ENCODE assay signal across 26 cellular contexts in the genomic region with DNA sequence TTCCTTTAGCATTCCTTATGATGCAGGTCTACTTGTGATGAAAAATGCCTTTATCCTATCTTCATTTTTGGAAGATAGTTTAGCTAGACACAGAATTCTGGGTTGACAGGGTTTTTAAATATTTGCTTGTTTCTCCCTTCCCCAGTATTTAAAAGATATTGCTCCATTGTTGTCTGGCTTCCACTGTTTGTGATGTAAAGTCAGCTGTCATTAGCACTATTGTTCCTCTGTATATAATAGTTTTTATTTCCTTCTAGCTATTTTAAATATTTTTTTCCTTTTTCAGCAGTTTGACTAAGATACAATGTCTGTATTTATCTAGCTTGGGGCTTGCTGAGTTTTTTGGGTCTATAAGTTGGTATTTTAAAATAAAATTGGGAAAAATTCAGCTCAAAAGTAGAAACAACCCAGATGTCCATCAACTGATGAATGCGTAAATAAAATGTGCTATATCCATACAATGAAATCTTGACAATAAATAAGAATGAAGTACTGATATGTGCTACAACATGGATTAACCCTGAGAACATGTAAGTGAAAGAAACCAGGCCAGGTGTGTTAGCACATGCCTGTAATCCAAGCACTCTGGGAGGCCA. TPM values are rescaled to one million over a fixed set of nuclear protein-coding genes. Genes with fewer than 3 reads are reported as not detected.
A peak's percentile ranks its signal among the peaks of the same experiment; 100 is the strongest.
DNase-seq lines count a peak whose midpoint lies in the region; ATAC-seq, FAIRE-seq and TF ChIP-seq lines count a peak whose summit lies in the region.
"Had no signal": no experiment of that assay in that cellular context is flagged by ENCODE, and none has a peak within 500 bp of the region (broad histone marks: within the 10 kb centered on the region; RNA-seq: fewer than 3 reads in every experiment).

No MANE protein-coding gene starts in this region.

- H3K36me3 ChIP-seq in KMS-11 (ENCODE audit: insufficient read depth) (no peaks in the 10 kb centered on the region), K562 (ENCODE audit: control insufficient read depth, insufficient read depth, low read length) (peaks cover 59% of the 10 kb centered on the region)
- H3K36me3 ChIP-seq: BE2C, HAP-1 had no signal

- in situ Hi-C loops in K562 (cut with MboI) = no loop called here

- ATAC-seq in K562 (no peak), left colon (no peak), GM21381 (IDR thresholded peaks at IDR 0.05; ENCODE audit: unreplicated experiment) (no peak)
- ATAC-seq: GM23338, T-cell had no signal

- H3K4me2 ChIP-seq in KMS-11 (no peak overlapping the region), K562 (ENCODE audit: insufficient read depth, low read length) (no peak overlapping the region)
- H3K4me2 ChIP-seq: GM23338 had no signal

- H3K9ac ChIP-seq in KMS-11 = no peak overlapping the region
- no peak overlapping the region for H3K9ac ChIP-seq in K562 (ENCODE audit: insufficient read depth in 1 of 2, low read depth in 2 of 2, low read length in 2 of 2)

- H3K4me3 ChIP-seq in KMS-11 (IDR thresholded peaks at IDR 0.05; ENCODE audit: insufficient read depth, low read depth, low read length) = peak overlapping the region; percentile 28
- no peak overlapping the region for H3K4me3 ChIP-seq in K562
- H3K4me3 ChIP-seq: GM23338, HAP-1, SJCRH30 had no signal

- H3K4me1 ChIP-seq in KMS-11 (ENCODE audit: low read depth, poor library complexity, severe bottlenecking) (no peaks in the 10 kb centered on the region), K562 (replicated peaks in 1 of 2; ENCODE audit: control insufficient read depth in 2 of 2, insufficient read depth in 2 of 2, low read length in 2 of 2) (no peaks in the 10 kb centered on the region; a peak in 1 of 5 replicates)
- H3K4me1 ChIP-seq: BE2C, HAP-1, SJCRH30 had no signal

- TF ChIP-seq CTCF in KMS-11 (conservative IDR thresholded peaks at IDR 0.05; ENCODE audit: low read depth, low read length) = no peak
- no peak for TF ChIP-seq CTCF in K562 (IDR thresholded peaks at IDR 0.05 in 2 of 3, conservative IDR thresholded peaks at IDR 0.05 in 1 of 3; ENCODE audit: insufficient read depth in 2 of 3, low read depth in 1 of 3, low read length in 3 of 3)

- intact Hi-C loops in K562 (cut with micrococcal nuclease) = no loop called here
- intact Hi-C loops in left colon (cut with DNase I, micrococcal nuclease) = no loop called here

- H3K79me2 ChIP-seq in KMS-11 (ENCODE audit: insufficient read depth, low read depth) = no peaks in the 10 kb centered on the region
- H3K79me2 ChIP-seq in K562 (ENCODE audit: control insufficient read depth, insufficient read depth, low read length) = peaks cover 7% of the 10 kb centered on the region; the same call in 1 of the 3 replicates

- no peak for TF ChIP-seq EP300 in K562 (IDR thresholded peaks at IDR 0.05; ENCODE audit: low read length)

- CTCF ChIA-PET in K562 (lab: Yijun Ruan, JAX; ENCODE audit: low intra/inter-chr PET ratio) = no interaction called here

- peaks cover 12% of the 10 kb centered on the region for H3K9me3 ChIP-seq in K562 (replicated peaks; ENCODE audit: control insufficient read depth, insufficient read depth, low read depth, low read length)
- H3K9me3 ChIP-seq: BE2C had no signal

- H3K9me1 ChIP-seq in K562 (ENCODE audit: control insufficient read depth, insufficient read depth, low read length) = no peaks in the 10 kb centered on the region

- BruUV-seq in K562 (replicated peaks; lab: Mats Ljungman, UMichigan) = no TSS peak

- 95% methylated on average over 1 of the region's 1 CpG for WGBS in K562 (ENCODE audit: insufficient coverage, low coverage, missing lambda C conversion rate)

- DNase-seq in NCI-H2171 treated with DMSO at 0.1 percent for 48 hours (lab: John Stamatoyannopoulos, UW) (peak; percentile 10), NCI-H2171 (lab: John Stamatoyannopoulos, UW) (no peak), GM12892 (ENCODE audit: insufficient read length) (no peak), K562 (ENCODE audit: extremely low read depth in 1 of 4, low spot score in 3 of 4) (no peak), left colon (no peak), anterior cingulate cortex (lab: John Stamatoyannopoulos, UW) (no peak)
- DNase-seq: BE2C; DMS79; Karpas-422; NCI-H1092; NCI-H1436 treated with DMSO at 0.1 percent for 48 hours; NCI-H1930; NCI-H69; NK-92 treated with Interleukin-12 subunit alpha and Interleukin-12 subunit beta, amount 100 ng/mL, for 24 hours; OCI-M1; SJCRH30; T-cell had no signal

- peak; percentile 14 for FAIRE-seq in GM12892 (lab: Jason Lieb, UNC)
- no peak for FAIRE-seq in K562 (lab: Jason Lieb, UNC)
- FAIRE-seq: D721Med had no signal

- H2AFZ ChIP-seq in KMS-11 (ENCODE audit: low read depth) = no peak overlapping the region
- no peak overlapping the region for H2AFZ ChIP-seq in K562 (ENCODE audit: low read depth, low read length)
- H2AFZ ChIP-seq: GM23338 had no signal

- H3K27ac ChIP-seq in KMS-11 (no peak overlapping the region), K562 (ENCODE audit: extremely low read depth, low read depth, low read length) (no peak overlapping the region)
- H3K27ac ChIP-seq: SJCRH30 had no signal

- no peaks in the 10 kb centered on the region for H3K27me3 ChIP-seq in KMS-11 (ENCODE audit: insufficient read depth, low read depth)
- no peaks in the 10 kb centered on the region for H3K27me3 ChIP-seq in K562 (ENCODE audit: control insufficient read depth in 2 of 2, insufficient read depth in 2 of 2, low read length in 2 of 2)
- H3K27me3 ChIP-seq: BE2C, SJCRH30 had no signal

- TF ChIP-seq POLR2A in GM12892 (IDR thresholded peaks at IDR 0.05; ENCODE audit: low read depth, low read length) (no peak), K562 (conservative IDR thresholded peaks at IDR 0.05) (no peak)

- POLR2A ChIA-PET in K562 (lab: Yijun Ruan, JAX) = interaction anchor here (0.9 to 2.1 kb wide), 3 partner anchors 8 to 11 kb away, joined by 3 to 7 read pairs (median 4); partner anchors contain the start of gene IFT25

- TF ChIP-seq RAD21 in K562 (CRISPR knock-in tag; conservative IDR thresholded peaks at IDR 0.05 in 1 of 2, IDR thresholded peaks at IDR 0.05 in 1 of 2) = no peak

- H4K20me1 ChIP-seq in KMS-11 (ENCODE audit: insufficient read depth) (no peaks in the 10 kb centered on the region), K562 (replicated peaks; ENCODE audit: control insufficient read depth, insufficient read depth, low read length) (no peaks in the 10 kb centered on the region)

RNA-seq across cellular contexts. Expression of gene IFT25, which starts 11.2 kb away (rescaled TPM):
- 92.9 TPM for polyA plus RNA-seq in GM12892 (2012; ENCODE audit: missing spikeins)
- total RNA-seq in K562 (2011; cell fraction: chromatin; rRNA removed; ENCODE audit: low replicate concordance) = 66.3 and 178 TPM in 2 replicates
- 42.0 and 52.9 TPM in 2 replicates for total RNA-seq in K562 (2011; cell fraction: nucleolus; rRNA removed)
- 98.8 and 143 TPM in 2 replicates for total RNA-seq in K562 (2011; cell fraction: nucleoplasm; rRNA removed)
- total RNA-seq in K562 (2014; rRNA removed) (167 and 181 TPM in 2 replicates), K562 (2014; rRNA removed; fragmentation: Illumina TruSeq; extraction: Trizol) (147 and 167 TPM in 2 replicates), K562 (2015; rRNA removed; fragmentation: Illumina TruSeq; extraction: Trizol) (189 and 209 TPM in 2 replicates), K562 (2021) (93.6 and 94.4 TPM in 2 replicates), left colon (10 to 100 TPM; 15.7 to 17.9 TPM)
- polyA plus RNA-seq in K562 (2011; rRNA removed) (110 and 150 TPM in 2 replicates), K562 (2014; fragmentation: Illumina TruSeq; extraction: Trizol) (153 and 157 TPM in 2 replicates), K562 (2014; fragmentation: Nextera tagmentation; extraction: Ambion mirVana) (100 to 1,000 TPM; 168 to 178 TPM), K562 (2014; rRNA removed) (202 and 206 TPM in 2 replicates)
- polyA plus RNA-seq in K562 (2011; cell fraction: cytosol; rRNA removed) = 16.5 and 38.3 TPM in 2 replicates
- polyA plus RNA-seq in K562 (2011; cell fraction: nucleus; rRNA removed) = 68.4 and 110 TPM in 2 replicates
- 81.2 and 153 TPM in 2 replicates for polyA plus RNA-seq in K562 (2012)
- 39.2 and 55.5 TPM in 2 replicates for polyA minus RNA-seq in K562 (2011; rRNA and poly(A)+ RNA removed)
- polyA minus RNA-seq in K562 (2011; cell fraction: cytosol; rRNA and poly(A)+ RNA removed) = 14.8 and 15.3 TPM in 2 replicates
- 39.7 and 75.0 TPM in 2 replicates for polyA minus RNA-seq in K562 (2011; cell fraction: nucleus; rRNA and poly(A)+ RNA removed)

RNA-seq across cellular contexts. Expression of gene LRRC42, which starts 11.9 kb away (rescaled TPM):
- polyA plus RNA-seq in GM12892 (2012; ENCODE audit: missing spikeins) = 26.8 TPM
- total RNA-seq in K562 (2011; cell fraction: chromatin; rRNA removed; ENCODE audit: low replicate concordance) = 17.8 and 28.0 TPM in 2 replicates
- total RNA-seq in K562 (2011; cell fraction: nucleolus; rRNA removed) = 12.8 and 13.8 TPM in 2 replicates
- 15.5 and 17.3 TPM in 2 replicates for total RNA-seq in K562 (2011; cell fraction: nucleoplasm; rRNA removed)
- total RNA-seq in K562 (2014; rRNA removed) (26.0 and 26.2 TPM in 2 replicates), K562 (2014; rRNA removed; fragmentation: Illumina TruSeq; extraction: Trizol) (39.0 and 45.4 TPM in 2 replicates), K562 (2015; rRNA removed; fragmentation: Illumina TruSeq; extraction: Trizol) (35.0 and 35.5 TPM in 2 replicates), K562 (2021) (40.1 and 42.7 TPM in 2 replicates), left colon (10 to 100 TPM; 19.7 to 24.0 TPM)
- polyA plus RNA-seq in K562 (2011; rRNA removed) (51.9 and 64.1 TPM in 2 replicates), K562 (2014; fragmentation: Illumina TruSeq; extraction: Trizol) (42.0 and 42.9 TPM in 2 replicates), K562 (2014; fragmentation: Nextera tagmentation; extraction: Ambion mirVana) (10 to 100 TPM; 17.3 to 19.1 TPM), K562 (2014; rRNA removed) (33.6 and 35.2 TPM in 2 replicates)
- polyA plus RNA-seq in K562 (2011; cell fraction: cytosol; rRNA removed) = 28.3 and 36.7 TPM in 2 replicates
- 17.0 and 23.4 TPM in 2 replicates for polyA plus RNA-seq in K562 (2011; cell fraction: nucleus; rRNA removed)
- 39.1 and 44.1 TPM in 2 replicates for polyA plus RNA-seq in K562 (2012)
- 39.8 and 45.6 TPM in 2 replicates for polyA minus RNA-seq in K562 (2011; rRNA and poly(A)+ RNA removed)
- polyA minus RNA-seq in K562 (2011; cell fraction: cytosol; rRNA and poly(A)+ RNA removed) = 24.0 and 25.1 TPM in 2 replicates
- polyA minus RNA-seq in K562 (2011; cell fraction: nucleus; rRNA and poly(A)+ RNA removed) = 5.8 and 14.1 TPM in 2 replicates

RNA-seq across cellular contexts. Expression of gene DIO1, which starts 40.3 kb away (rescaled TPM):
- 0.15 TPM for polyA plus RNA-seq in GM12892 (2012; ENCODE audit: missing spikeins)
- total RNA-seq in K562 (2011; cell fraction: chromatin; rRNA removed; ENCODE audit: low replicate concordance) = not detected in 2 replicates
- total RNA-seq in K562 (2011; cell fraction: nucleolus; rRNA removed) = not detected in 2 replicates
- not detected in 2 replicates for total RNA-seq in K562 (2011; cell fraction: nucleoplasm; rRNA removed)
- not detected in 2 replicates for total RNA-seq in K562 (2014; rRNA removed)
- not detected in 2 replicates for total RNA-seq in K562 (2014; rRNA removed; fragmentation: Illumina TruSeq; extraction: Trizol)
- total RNA-seq in K562 (2015; rRNA removed; fragmentation: Illumina TruSeq; extraction: Trizol) = not detected in 2 replicates
- not detected in 2 replicates for total RNA-seq in K562 (2021)
- polyA plus RNA-seq in K562 (2011; rRNA removed) = not detected in 2 replicates
- not detected in 2 replicates for polyA plus RNA-seq in K562 (2011; cell fraction: cytosol; rRNA removed)
- not detected in 2 replicates for polyA plus RNA-seq in K562 (2011; cell fraction: nucleus; rRNA removed)
- polyA plus RNA-seq in K562 (2012) = 0.07 TPM in 1 of 2 replicates, not detected in the other
- polyA plus RNA-seq in K562 (2014; fragmentation: Illumina TruSeq; extraction: Trizol) = not detected in 2 replicates
- polyA plus RNA-seq in K562 (2014; fragmentation: Nextera tagmentation; extraction: Ambion mirVana) = not detected
- not detected in 2 replicates for polyA plus RNA-seq in K562 (2014; rRNA removed)
- polyA minus RNA-seq in K562 (2011; rRNA and poly(A)+ RNA removed) = not detected in 2 replicates
- not detected in 2 replicates for polyA minus RNA-seq in K562 (2011; cell fraction: cytosol; rRNA and poly(A)+ RNA removed)
- polyA minus RNA-seq in K562 (2011; cell fraction: nucleus; rRNA and poly(A)+ RNA removed) = 0.78 TPM in 1 of 2 replicates, not detected in the other
- total RNA-seq in left colon = under 1 TPM in 1 of 2 donors, not detected in 1; 0.31 TPM
- total RNA-seq: A673, GM23338, HT1080, MCF 10A, NCI-H460, SJCRH30, T-cell had no signal

RNA-seq across cellular contexts. Expression of gene YIPF1, which starts 44.7 kb away (rescaled TPM):
- 12.6 TPM for polyA plus RNA-seq in GM12892 (2012; ENCODE audit: missing spikeins)
- 23.9 and 24.2 TPM in 2 replicates for total RNA-seq in K562 (2011; cell fraction: chromatin; rRNA removed; ENCODE audit: low replicate concordance)
- 24.2 and 25.8 TPM in 2 replicates for total RNA-seq in K562 (2011; cell fraction: nucleolus; rRNA removed)
- total RNA-seq in K562 (2011; cell fraction: nucleoplasm; rRNA removed) = 26.2 and 36.1 TPM in 2 replicates
- total RNA-seq in K562 (2014; rRNA removed) (17.8 and 23.8 TPM in 2 replicates), K562 (2014; rRNA removed; fragmentation: Illumina TruSeq; extraction: Trizol) (21.6 and 23.9 TPM in 2 replicates), K562 (2015; rRNA removed; fragmentation: Illumina TruSeq; extraction: Trizol) (17.9 and 19.6 TPM in 2 replicates), K562 (2021) (15.3 and 15.5 TPM in 2 replicates), left colon (10 to 100 TPM; 28.7 to 35.2 TPM)
- polyA plus RNA-seq in K562 (2011; rRNA removed) (35.6 and 37.5 TPM in 2 replicates), K562 (2014; fragmentation: Illumina TruSeq; extraction: Trizol) (25.0 and 27.3 TPM in 2 replicates), K562 (2014; fragmentation: Nextera tagmentation; extraction: Ambion mirVana) (10 to 100 TPM; 11.5 to 15.2 TPM), K562 (2014; rRNA removed) (19.2 and 21.3 TPM in 2 replicates)
- 27.6 and 37.8 TPM in 2 replicates for polyA plus RNA-seq in K562 (2011; cell fraction: cytosol; rRNA removed)
- 19.0 and 21.7 TPM in 2 replicates for polyA plus RNA-seq in K562 (2011; cell fraction: nucleus; rRNA removed)
- 17.0 and 25.2 TPM in 2 replicates for polyA plus RNA-seq in K562 (2012)
- polyA minus RNA-seq in K562 (2011; rRNA and poly(A)+ RNA removed) = 27.7 and 28.8 TPM in 2 replicates
- polyA minus RNA-seq in K562 (2011; cell fraction: cytosol; rRNA and poly(A)+ RNA removed) = 8.5 and 12.5 TPM in 2 replicates
- polyA minus RNA-seq in K562 (2011; cell fraction: nucleus; rRNA and poly(A)+ RNA removed) = 4.6 and 7.3 TPM in 2 replicates
